ENCODE assay signal across 11 cellular contexts in genomic region chr17:1298616-1299015, GRCh38. TPM values are rescaled to one million over a fixed set of nuclear protein-coding genes. Genes with fewer than 3 reads are reported as not detected.
DNase-seq lines count a peak whose midpoint lies in the region; ATAC-seq and TF ChIP-seq lines count a peak whose summit lies in the region.
"Had no signal": no experiment of that assay in that cellular context is flagged by ENCODE, and none has a peak within 500 bp of the region (broad histone marks: within the 10 kb centered on the region; RNA-seq: fewer than 3 reads in every experiment).

No MANE protein-coding gene starts in this region.

- no peak for ATAC-seq in GM21447 (IDR thresholded peaks at IDR 0.05; ENCODE audit: unreplicated experiment)

- no peak for TF ChIP-seq POLR2A in transverse colon (IDR thresholded peaks at IDR 0.05)

- peaks cover 38 to 71% (median 62%) of the 10 kb centered on the region in 10 experiments for H3K4me1 ChIP-seq in BLaER1 treated with 17β-estradiol and CSF1 and Interleukin-3, amounts not matched to agents 10 nM and 100 nM
- no peaks in the 10 kb centered on the region for H3K4me1 ChIP-seq in osteoblast (ENCODE audit: insufficient read depth, low read length)
- H3K4me1 ChIP-seq in transverse colon, result peaks cover 0 to 10% (median 3%) of the 10 kb centered on the region in 4 donors
- H3K4me1 ChIP-seq: right lobe of liver had no signal

- intact Hi-C loops in transverse colon (cut with DNase I; ENCODE audit: low total_unique reads), result no loop called here

- TF ChIP-seq CTCF in WERI-Rb-1 (IDR thresholded peaks at IDR 0.05; ENCODE audit: low read depth, low read length) (no peak), osteoblast (IDR thresholded peaks at IDR 0.05; ENCODE audit: extremely low read depth, low read depth, low read length) (no peak), transverse colon (IDR thresholded peaks at IDR 0.05) (no peak), GM13977 (IDR thresholded peaks at IDR 0.05; ENCODE audit: extremely low read depth, insufficient read depth, missing control alignments) (no peak)

- WGBS in transverse colon (ENCODE audit: low coverage in 1 of 2), 2 donors, result 30% methylated on average over 14 of the region's 24 CpGs; no CpG with 5 or more reads in 1 of the 2 donors

- peak; percentile 36 for DNase-seq in WERI-Rb-1
- DNase-seq in astrocyte of the hippocampus (ENCODE audit: low read depth, low spot score), result peak; percentile 45
- peak; percentile 76 for DNase-seq in osteoblast (ENCODE audit: insufficient read length, low spot score, missing footprints)
- DNase-seq in transverse colon, result no peak
- DNase-seq in GM13977 (ENCODE audit: low spot score), result no peak
- no peak for DNase-seq in COR-L47 (lab: John Stamatoyannopoulos, UW)
- DNase-seq: aorta, glutamatergic neuron, right lobe of liver had no signal

- H3K27ac ChIP-seq in BLaER1 treated with 17β-estradiol and CSF1 and Interleukin-3, amounts not matched to agents 10 nM and 100 nM, result no peak overlapping the region
- H3K27ac ChIP-seq in WERI-Rb-1, result no peak overlapping the region
- H3K27ac ChIP-seq in osteoblast (ENCODE audit: low read depth, low read length), result no peak overlapping the region
- no peak overlapping the region for H3K27ac ChIP-seq in transverse colon
- H3K27ac ChIP-seq: right lobe of liver had no signal

- TF ChIP-seq EP300 in transverse colon (IDR thresholded peaks at IDR 0.05; ENCODE audit: low read depth), result no peak

- in situ Hi-C loops in transverse colon (cut with MboI; ENCODE audit: low pct_ligation_motif_present in 1 of 4, low pct_unique_long_range_greater_than_20kb in 1 of 4, low sequenced_read_pairs in 3 of 4), result no loop called here
- in situ Hi-C loops in GM13977 (cut with MboI; ENCODE audit: low pct_unique_long_range_greater_than_20kb, low sequenced_read_pairs, unreplicated experiment), result no loop called here

- peak overlapping the region; percentile 66 for H2AFZ ChIP-seq in osteoblast (ENCODE audit: low read length)

- H3K27me3 ChIP-seq in BLaER1 treated with 17β-estradiol and CSF1 and Interleukin-3, amounts not matched to agents 10 nM and 100 nM, result peaks cover 0 to 15% (median 5%) of the 10 kb centered on the region in 11 experiments; a peak in 10 of 22 replicates
- no peaks in the 10 kb centered on the region for H3K27me3 ChIP-seq in WERI-Rb-1 (ENCODE audit: insufficient read depth, low read depth, severe bottlenecking)
- H3K27me3 ChIP-seq in osteoblast (ENCODE audit: insufficient read depth, low read length), result peaks cover 22% of the 10 kb centered on the region
- peaks cover 41% of the 10 kb centered on the region for H3K27me3 ChIP-seq in transverse colon
- H3K27me3 ChIP-seq: right lobe of liver had no signal

- H3K36me3 ChIP-seq in BLaER1 treated with 17β-estradiol and CSF1 and Interleukin-3, amounts not matched to agents 10 nM and 100 nM, result no peaks in the 10 kb centered on the region
- H3K36me3 ChIP-seq in WERI-Rb-1 (no peaks in the 10 kb centered on the region), osteoblast (ENCODE audit: insufficient read depth, low read length) (no peaks in the 10 kb centered on the region), transverse colon (no peaks in the 10 kb centered on the region)
- H3K36me3 ChIP-seq: right lobe of liver had no signal

- no peak overlapping the region for H3K4me3 ChIP-seq in BLaER1 treated with 17β-estradiol and CSF1 and Interleukin-3, amounts not matched to agents 10 nM and 100 nM
- H3K4me3 ChIP-seq in WERI-Rb-1 (ENCODE audit: low read depth, low read length) (no peak overlapping the region), osteoblast (ENCODE audit: insufficient read depth, low read length) (no peak overlapping the region), transverse colon (no peak overlapping the region)
- H3K4me3 ChIP-seq: right lobe of liver had no signal

- no peaks in the 10 kb centered on the region for H3K79me2 ChIP-seq in osteoblast (ENCODE audit: insufficient read depth, low read length)

- no peaks in the 10 kb centered on the region for H3K9me3 ChIP-seq in BLaER1 treated with 17β-estradiol and CSF1 and Interleukin-3, amounts not matched to agents 10 nM and 100 nM (replicated peaks in 1 of 11)
- H3K9me3 ChIP-seq in WERI-Rb-1 (ENCODE audit: severe bottlenecking) (no peaks in the 10 kb centered on the region), osteoblast (ENCODE audit: low read depth, low read length) (no peaks in the 10 kb centered on the region), transverse colon (no peaks in the 10 kb centered on the region)
- H3K9me3 ChIP-seq: right lobe of liver had no signal

- peak overlapping the region in 2 of 11 experiments; percentile 9 to 15; a peak in 2 of 22 replicates for H3K9ac ChIP-seq in BLaER1 treated with 17β-estradiol and CSF1 and Interleukin-3, amounts not matched to agents 10 nM and 100 nM

- peak overlapping the region; percentile 25 to 59 (median 49); a peak in 21 of 22 replicates for H3K4me2 ChIP-seq in BLaER1 treated with 17β-estradiol and CSF1 and Interleukin-3, amounts not matched to agents 10 nM and 100 nM
- H3K4me2 ChIP-seq in osteoblast (ENCODE audit: insufficient read depth, low read length), result peak overlapping the region; percentile 48

- H4K20me1 ChIP-seq in BLaER1 treated with 17β-estradiol and CSF1 and Interleukin-3, amounts not matched to agents 10 nM and 100 nM, result peaks cover 0 to 3% (median 0%) of the 10 kb centered on the region in 11 experiments; a peak in 1 of 22 replicates
- no peaks in the 10 kb centered on the region for H4K20me1 ChIP-seq in osteoblast (ENCODE audit: insufficient read depth, low read length)

RNA-seq across cellular contexts. Expression of gene TRARG1, which starts 19.2 kb away (rescaled TPM):
- not detected in 2 replicates for total RNA-seq in osteoblast
- 1 to 10 TPM in 2 of 4 donors, under 1 TPM in 1, not detected in 1; 0.27 to 2.2 (median 1.9) TPM for total RNA-seq in transverse colon
- total RNA-seq: right lobe of liver had no signal

RNA-seq across cellular contexts. Expression of gene BHLHA9, which starts 28.4 kb away (rescaled TPM):
- total RNA-seq in osteoblast (not detected in 2 replicates), transverse colon (not detected)
- total RNA-seq: aorta, right lobe of liver had no signal

Comparison
In these comparisons a context has a peak if more than half of its experiments do, and no peak if none do; other contexts are left out.
1. DNase-seq: peak in WERI-Rb-1 (single experiment), astrocyte of the hippocampus (single experiment) and osteoblast (single experiment); none in transverse colon (single experiment), GM13977 (single experiment) and COR-L47 (single experiment).